In genomic region chr5:88937406-88937805, GRCh38 we compare ENCODE assay signal across 6 cellular contexts. TPM values are rescaled to one million over a fixed set of nuclear protein-coding genes. Genes with fewer than 3 reads are reported as not detected.
"Had no signal": no experiment of that assay in that cellular context is flagged by ENCODE, and none has a peak within 500 bp of the region (broad histone marks: within the 10 kb centered on the region; RNA-seq: fewer than 3 reads in every experiment).

No MANE protein-coding gene starts in this region.

- H3K4me2 ChIP-seq: GM23338 had no signal

- ATAC-seq: HepG2 had no signal

- H2AFZ ChIP-seq: GM23338 had no signal

- H3K4me3 ChIP-seq: GM23338 had no signal

- H3K27ac ChIP-seq: HL-60 had no signal

- DNase-seq: H9, HCEC 1CT, HFFc6 had no signal

RNA-seq across cellular contexts. Expression of gene MEF2C, which starts 54.4 kb away (rescaled TPM):
- polyA plus RNA-seq: HepG2 had no signal
